In genomic region chr2:74457129-74457548, GRCh38 we compare ENCODE assay signal across 8 cellular contexts. TPM values are rescaled to one million over a fixed set of nuclear protein-coding genes. Genes with fewer than 3 reads are reported as not detected.
A peak's percentile ranks its signal among the peaks of the same experiment; 100 is the strongest.
DNase-seq lines count a peak whose midpoint lies in the region; ATAC-seq, FAIRE-seq and TF ChIP-seq lines count a peak whose summit lies in the region.

No MANE protein-coding gene starts in this region.

- H3K27me3 ChIP-seq in astrocyte (ENCODE audit: insufficient read depth, low read length) (no peaks in the 10 kb centered on the region), lower lobe of right lung (ENCODE audit: low read depth) (no peaks in the 10 kb centered on the region), upper lobe of right lung (no peaks in the 10 kb centered on the region)

- no peak for ATAC-seq in lower lobe of right lung
- ATAC-seq in upper lobe of right lung, result no peak
- ATAC-seq in GM21447 (IDR thresholded peaks at IDR 0.05; ENCODE audit: unreplicated experiment), result no peak

- H3K27ac ChIP-seq in astrocyte (ENCODE audit: low read depth, low read length), result peak overlapping the region; percentile 33
- H3K27ac ChIP-seq in lower lobe of right lung, result peak overlapping the region; percentile 97
- peak overlapping the region; percentile 97 for H3K27ac ChIP-seq in upper lobe of right lung

- no peak for FAIRE-seq in astrocyte (lab: Jason Lieb, UNC)

- peaks cover 24% of the 10 kb centered on the region for H3K79me2 ChIP-seq in astrocyte (ENCODE audit: insufficient read depth, low read length)

- no peaks in the 10 kb centered on the region for H3K9me3 Mint-ChIP-seq in HFFc6
- no peaks in the 10 kb centered on the region for H3K9me3 Mint-ChIP-seq in astrocyte (ENCODE audit: unreplicated experiment)

- intact Hi-C loops in lower lobe of right lung (cut with DNase I), result no loop called here
- intact Hi-C loops in upper lobe of right lung (cut with DNase I), result no loop called here
- intact Hi-C loops in posterior vena cava (cut with DNase I), result no loop called here

- peak overlapping the region; percentile 94 for H3K4me3 Mint-ChIP-seq in HFFc6
- H3K4me3 Mint-ChIP-seq in astrocyte (ENCODE audit: unreplicated experiment), result peak overlapping the region; percentile 91

- H3K36me3 Mint-ChIP-seq in HFFc6 (ENCODE audit: low read depth) (0 out of 2 replicates have a peak, but pooled peaks cover 8% of the 10 kb centered on the region), astrocyte (ENCODE audit: low read depth, unreplicated experiment) (no peaks in the 10 kb centered on the region)

- H3K4me1 Mint-ChIP-seq in HFFc6 (ENCODE audit: low read depth) (peaks cover 44% of the 10 kb centered on the region), astrocyte (ENCODE audit: low read depth, unreplicated experiment) (peaks cover 21% of the 10 kb centered on the region)

- peak overlapping the region; percentile 88 for H3K27ac Mint-ChIP-seq in HFFc6
- peak overlapping the region; percentile 89 for H3K27ac Mint-ChIP-seq in astrocyte (ENCODE audit: unreplicated experiment)

- DNase-seq in AG09309 (ENCODE audit: low read depth) (no peak), HFFc6 (no peak), astrocyte (ENCODE audit: low read depth) (no peak), lower lobe of right lung (no peak), upper lobe of right lung (no peak), posterior vena cava (ENCODE audit: low spot score) (no peak)
- DNase-seq in activated CD8-positive, alpha-beta memory T cell treated with anti-CD3 and anti-CD28 coated beads for 24 hours, result no peak

- H3K9me3 ChIP-seq in astrocyte (ENCODE audit: insufficient read depth, low read depth, low read length), result no peaks in the 10 kb centered on the region
- H3K9me3 ChIP-seq in lower lobe of right lung, result no peaks in the 10 kb centered on the region
- H3K9me3 ChIP-seq in upper lobe of right lung, result no peaks in the 10 kb centered on the region

- TF ChIP-seq CTCF in AG09309 (IDR thresholded peaks at IDR 0.05; ENCODE audit: control insufficient read depth, insufficient read depth, low read depth, low read length, missing control alignments), result no peak
- TF ChIP-seq CTCF in HFFc6 (IDR thresholded peaks at IDR 0.05), result no peak; the same call in 1 of the 2 replicates
- TF ChIP-seq CTCF in astrocyte (IDR thresholded peaks at IDR 0.05; ENCODE audit: insufficient read depth, low read depth, low read length), result no peak
- TF ChIP-seq CTCF in lower lobe of right lung (IDR thresholded peaks at IDR 0.05), result no peak
- TF ChIP-seq CTCF in upper lobe of right lung (IDR thresholded peaks at IDR 0.05), result no peak

- peaks cover 5% of the 10 kb centered on the region for H4K20me1 ChIP-seq in astrocyte (ENCODE audit: insufficient read depth, low read length)

- H3K9ac ChIP-seq in astrocyte (ENCODE audit: low read length), result peak overlapping the region; percentile 71

- peak overlapping the region; percentile 95 for H3K4me2 ChIP-seq in astrocyte (ENCODE audit: low read length)

- H3K4me1 ChIP-seq in astrocyte (ENCODE audit: insufficient read depth, low read length) (peaks cover 13% of the 10 kb centered on the region), lower lobe of right lung (peaks cover 36% of the 10 kb centered on the region), upper lobe of right lung (peaks cover 33% of the 10 kb centered on the region)

- no peaks in the 10 kb centered on the region for H3K36me3 ChIP-seq in astrocyte (ENCODE audit: insufficient read depth, low read length)
- peaks cover 13% of the 10 kb centered on the region for H3K36me3 ChIP-seq in lower lobe of right lung
- H3K36me3 ChIP-seq in upper lobe of right lung, result peaks cover 12% of the 10 kb centered on the region

- peak overlapping the region; percentile 84 for H2AFZ ChIP-seq in astrocyte (ENCODE audit: low read depth, low read length)

- H3K27me3 Mint-ChIP-seq in HFFc6 (ENCODE audit: insufficient read depth) (no peaks in the 10 kb centered on the region; the same call in none of the 2 replicates), astrocyte (ENCODE audit: low read depth, unreplicated experiment) (peaks cover 4% of the 10 kb centered on the region)

- H3K4me3 ChIP-seq in AG09309 (ENCODE audit: control insufficient read depth, low read depth, low read length), result peak overlapping the region; percentile 68
- peak overlapping the region; percentile 81 for H3K4me3 ChIP-seq in astrocyte (ENCODE audit: insufficient read depth, low read depth, low read length)
- peak overlapping the region; percentile 74 for H3K4me3 ChIP-seq in lower lobe of right lung
- peak overlapping the region; percentile 90 for H3K4me3 ChIP-seq in upper lobe of right lung

RNA-seq across cellular contexts. Expression of gene WBP1, which starts 1.1 kb away (rescaled TPM):
- total RNA-seq in HFFc6 (2021; fragmentation: NEBNext Ultra II Directional; extraction: Animal tissue kit (Norgen Biotek cat#: 25700)), result 10 to 100 TPM; 51.0 to 73.1 (median 56.7) TPM
- total RNA-seq in astrocyte (56.4 and 58.3 TPM in 2 replicates), lower lobe of right lung (60.1 TPM), upper lobe of right lung (57.5 TPM), posterior vena cava (10 to 100 TPM; 28.2 to 40.5 TPM)

RNA-seq across cellular contexts. Expression of gene INO80B, which starts 2.3 kb away (rescaled TPM):
- total RNA-seq in HFFc6 (2021; fragmentation: NEBNext Ultra II Directional; extraction: Animal tissue kit (Norgen Biotek cat#: 25700)), result 10 to 100 TPM; 18.4 to 26.9 (median 21.4) TPM
- total RNA-seq in astrocyte, result 19.2 and 23.2 TPM in 2 replicates
- total RNA-seq in lower lobe of right lung, result 38.4 TPM
- total RNA-seq in upper lobe of right lung, result 30.2 TPM
- 10 to 100 TPM; 20.5 TPM for total RNA-seq in posterior vena cava

RNA-seq across cellular contexts. Expression of gene MOGS, which starts 8.0 kb away (rescaled TPM):
- total RNA-seq in HFFc6 (2021; fragmentation: NEBNext Ultra II Directional; extraction: Animal tissue kit (Norgen Biotek cat#: 25700)), result 10 to 100 TPM; 51.4 to 68.9 (median 62.5) TPM
- 84.4 and 101 TPM in 2 replicates for total RNA-seq in astrocyte
- 50.9 TPM for total RNA-seq in lower lobe of right lung
- total RNA-seq in upper lobe of right lung, result 51.6 TPM
- 10 to 100 TPM; 25.1 to 30.2 TPM for total RNA-seq in posterior vena cava

RNA-seq across cellular contexts. Expression of gene MRPL53, which starts 15.3 kb away (rescaled TPM):
- total RNA-seq in HFFc6 (2021; fragmentation: NEBNext Ultra II Directional; extraction: Animal tissue kit (Norgen Biotek cat#: 25700)), result 100 to 1,000 TPM in 2 of 6 experiments, 10 to 100 TPM in 4; 74.5 to 120 (median 97.7) TPM
- 48.0 and 50.6 TPM in 2 replicates for total RNA-seq in astrocyte
- total RNA-seq in lower lobe of right lung, result 81.3 TPM
- 73.1 TPM for total RNA-seq in upper lobe of right lung
- 10 to 100 TPM; 47.1 to 53.2 TPM for total RNA-seq in posterior vena cava

RNA-seq across cellular contexts. Expression of gene RTKN, which starts 15.4 kb away (rescaled TPM):
- 10 to 100 TPM; 12.7 to 14.8 (median 13.6) TPM for total RNA-seq in HFFc6 (2021; fragmentation: NEBNext Ultra II Directional; extraction: Animal tissue kit (Norgen Biotek cat#: 25700))
- total RNA-seq in astrocyte (41.6 and 44.4 TPM in 2 replicates), lower lobe of right lung (27.5 TPM), upper lobe of right lung (32.3 TPM), posterior vena cava (10 to 100 TPM; 10.6 to 16.8 TPM)

Comparison
In these comparisons a context has a peak if more than half of its experiments do, and no peak if none do; other contexts are left out.
1. H3K27ac ChIP-seq: peak in every context shown above with its lines; median percentile 97 in lower lobe of right lung; 97 in upper lobe of right lung; 33 in astrocyte.